ENCODE assay signal across 20 cellular contexts in the genomic region with DNA sequence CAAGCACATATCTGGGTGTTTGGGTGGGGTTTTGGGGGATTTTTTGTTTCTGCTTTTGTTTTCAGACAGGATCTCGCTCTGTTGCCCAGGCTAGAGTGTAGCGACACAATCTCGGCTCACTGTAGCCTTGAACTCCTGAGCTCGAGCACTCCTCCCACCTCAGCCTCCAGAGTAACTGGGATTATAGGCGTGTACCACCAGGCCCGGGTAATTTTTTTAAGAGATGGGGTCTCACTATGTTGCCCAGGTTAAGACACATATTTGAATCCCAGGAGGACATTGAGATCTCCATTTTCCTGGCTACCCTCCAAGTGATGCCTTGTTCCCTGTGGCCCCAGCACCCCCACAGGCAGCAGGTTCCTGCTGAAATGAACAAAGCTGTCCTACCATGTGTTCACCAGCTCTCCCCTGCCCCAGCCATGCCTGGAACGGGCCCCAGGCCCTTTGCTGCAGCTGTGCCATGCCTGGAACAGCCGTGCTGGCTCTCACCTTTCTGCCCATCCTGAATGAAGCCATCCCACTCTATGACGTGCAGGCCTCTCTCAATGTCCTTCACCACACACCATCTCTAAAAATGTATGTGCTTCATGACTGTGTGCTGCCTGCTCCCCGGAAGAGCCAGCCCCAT.
"Had no signal": no experiment of that assay in that cellular context is flagged by ENCODE, and none has a peak within 500 bp of the region (broad histone marks: within the 10 kb centered on the region; RNA-seq: fewer than 3 reads in every experiment).

No MANE protein-coding gene starts in this region.

- H3K27me3 Mint-ChIP-seq: stimulated activated memory B cell treated with anti-CD40 and anti-IgM and Interleukin-4, amounts not matched to agents 10 μg/mL and 1 μg/mL and 100 μg/mL, for 72 hours; stimulated activated naive CD8-positive, alpha-beta T cell treated with anti-CD3 and anti-CD28 coated beads, Interleukin-15, amount 100 ng/mL, for 72 hours had no signal

- H3K36me3 ChIP-seq: colonic mucosa, tibial nerve, upper lobe of right lung, vagina had no signal

- DNase-seq: cerebellar nuclear complex; colonic mucosa; dermis blood vessel endothelial cell; esophagus squamous epithelium; foreskin fibroblast; head of caudate nucleus; kidney glomerular epithelial cell; natural killer cell; stimulated activated CD4-positive, alpha-beta T cell treated with anti-CD3 and anti-CD28 coated beads, Interleukin-15, amount 100 ng/mL, for 24 hours; stimulated activated CD4-positive, alpha-beta T cell treated with anti-CD3 and anti-CD28 coated beads, Interleukin-1b, Interleukin-23, amount 100 ng/mL, for 48 hours; stimulated activated CD4-positive, alpha-beta T cell treated with anti-CD3 and anti-CD28 coated beads, Interleukin-4, amount 100 ng/mL, for 24 hours; stimulated activated naive CD8-positive, alpha-beta T cell treated with anti-CD3 and anti-CD28 coated beads, Interleukin-15, amount 100 ng/mL, for 72 hours; testis; upper lobe of right lung had no signal

- H3K27me3 ChIP-seq: colonic mucosa, esophagus squamous epithelium, hepatocyte, testis, tibial nerve, upper lobe of right lung, vagina had no signal

- H3K4me1 Mint-ChIP-seq: stimulated activated memory B cell treated with anti-CD40 and anti-IgM and Interleukin-4, amounts not matched to agents 10 μg/mL and 1 μg/mL and 100 μg/mL, for 72 hours had no signal

- ATAC-seq: mucosa of descending colon; natural killer cell; right cardiac atrium; stimulated activated memory B cell treated with anti-CD40 and anti-IgM and Interleukin-4, amounts not matched to agents 10 μg/mL and 1 μg/mL and 100 μg/mL, for 72 hours; stimulated activated naive CD8-positive, alpha-beta T cell treated with anti-CD3 and anti-CD28 coated beads, Interleukin-15, amount 100 ng/mL, for 72 hours; upper lobe of right lung had no signal

- H3K27ac Mint-ChIP-seq: natural killer cell; stimulated activated memory B cell treated with anti-CD40 and anti-IgM and Interleukin-4, amounts not matched to agents 10 μg/mL and 1 μg/mL and 100 μg/mL, for 72 hours had no signal

- H2AFZ ChIP-seq: hepatocyte had no signal

- H3K4me1 ChIP-seq: colonic mucosa had no signal

- H3K4me3 Mint-ChIP-seq: natural killer cell; stimulated activated memory B cell treated with anti-CD40 and anti-IgM and Interleukin-4, amounts not matched to agents 10 μg/mL and 1 μg/mL and 100 μg/mL, for 72 hours; stimulated activated naive CD8-positive, alpha-beta T cell treated with anti-CD3 and anti-CD28 coated beads, Interleukin-15, amount 100 ng/mL, for 72 hours had no signal

- H3K27ac ChIP-seq: colonic mucosa, esophagus squamous epithelium, hepatocyte, testis, tibial nerve, upper lobe of right lung, vagina had no signal

- H3K4me2 ChIP-seq: hepatocyte had no signal

- H3K79me2 ChIP-seq: hepatocyte had no signal

- H3K9me3 ChIP-seq: colonic mucosa, esophagus squamous epithelium, mucosa of descending colon, testis, tibial nerve, upper lobe of right lung, vagina had no signal

- H3K4me3 ChIP-seq: colonic mucosa, esophagus squamous epithelium, hepatocyte, mucosa of descending colon, testis, tibial nerve, upper lobe of right lung, vagina had no signal
